Comparison of ENCODE assay signal across 9 cellular contexts in the genomic region with DNA sequence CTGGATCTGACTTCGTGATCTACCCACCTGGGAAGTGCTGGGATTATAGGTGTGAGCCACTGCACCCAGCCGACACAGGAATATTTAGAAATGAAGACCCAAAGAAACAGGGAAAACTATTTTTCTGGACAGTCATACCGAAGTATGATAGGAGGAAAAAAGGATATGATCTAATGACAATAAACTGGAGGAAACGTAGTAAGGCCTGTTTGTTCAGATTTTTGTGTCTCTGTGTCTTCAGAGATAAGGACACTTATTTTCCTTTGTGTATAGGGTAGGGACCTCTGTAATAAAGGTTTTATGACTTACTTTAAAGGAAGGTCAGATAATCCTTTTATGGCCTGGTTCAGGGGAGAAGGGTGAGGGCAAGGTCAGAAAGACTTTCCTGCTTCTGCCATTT. TPM values are rescaled to one million over a fixed set of nuclear protein-coding genes. Genes with fewer than 3 reads are reported as not detected.
"Had no signal": no experiment of that assay in that cellular context is flagged by ENCODE, and none has a peak within 500 bp of the region (broad histone marks: within the 10 kb centered on the region; RNA-seq: fewer than 3 reads in every experiment).

No MANE protein-coding gene starts in this region.

- FAIRE-seq: H1, H54, HepG2 had no signal

- H3K36me3 Mint-ChIP-seq: IgD-negative memory B cell had no signal

- H3K9me3 Mint-ChIP-seq: IgD-negative memory B cell had no signal

- H3K4me3 Mint-ChIP-seq: GM23338, H9, IgD-negative memory B cell had no signal

- H3K27ac ChIP-seq: HL-60 had no signal

- H2AFZ ChIP-seq: GM23338 had no signal

- DNase-seq: H9, HCEC 1CT had no signal

- H3K27ac Mint-ChIP-seq: GM23338, H9, IgD-negative memory B cell had no signal

- H3K4me2 ChIP-seq: GM23338 had no signal

- ATAC-seq: GM23338, HepG2 had no signal

- H3K4me3 ChIP-seq: GM23338 had no signal

- H3K4me1 Mint-ChIP-seq: GM23338 had no signal

RNA-seq across cellular contexts. Expression of gene GTF2A1L, which starts 55.9 kb away (rescaled TPM):
- total RNA-seq: H1, H9, HepG2, HT1080 had no signal
- polyA plus RNA-seq: HepG2, IgD-negative memory B cell had no signal
